8 cellular contexts compared by ENCODE assay signal in genomic region chr1:39491146-39491921, GRCh38. TPM values are rescaled to one million over a fixed set of nuclear protein-coding genes. Genes with fewer than 3 reads are reported as not detected.
DNase-seq lines count a peak whose midpoint lies in the region; ATAC-seq and TF ChIP-seq lines count a peak whose summit lies in the region.

TSS of gene BMP8A (plus strand) at chr1:39491636. CDS start at chr1:39491992, 356 bp downstream.

- peaks cover 11 to 19% (median 15%) of the 10 kb centered on the region in 3 donors for H3K36me3 ChIP-seq in tibial artery

- peak within 1 kb of the TSS; percentile 50 for H3K4me3 Mint-ChIP-seq in osteocyte (ENCODE audit: unreplicated experiment)

- H3K4me1 ChIP-seq in tibial artery, result peaks cover 0 to 18% (median 13%) of the 10 kb centered on the region in 4 donors

- H3K4me3 ChIP-seq in fibroblast of mammary gland (ENCODE audit: control insufficient read depth, low read depth, low read length) (peak within 1 kb of the TSS; percentile 6), tibial artery (peak within 1 kb of the TSS; percentile 41 to 48)

- H3K27ac Mint-ChIP-seq in osteocyte (ENCODE audit: unreplicated experiment), result no peak within 1 kb of the TSS

- no peaks in the 10 kb centered on the region for H3K9me3 Mint-ChIP-seq in osteocyte (ENCODE audit: unreplicated experiment)

- DNase-seq in AG08395 (ENCODE audit: low spot score) (peak; percentile 74), NOMO-1 treated with DMSO at 0.1 percent for 48 hours (lab: John Stamatoyannopoulos, UW; ENCODE audit: unreplicated experiment) (peak; percentile 57), activated T-cell treated with anti-CD3 and anti-CD28 coated beads for 48 hours (ENCODE audit: low read depth) (peak; percentile 70), fibroblast of mammary gland (ENCODE audit: low read depth) (no peak), osteocyte (ENCODE audit: extremely low spot score, unreplicated experiment) (no peak), tibial artery (peak in 1 of 2 donors; percentile 74)

- peaks cover 10% of the 10 kb centered on the region for H3K27me3 Mint-ChIP-seq in osteocyte (ENCODE audit: unreplicated experiment)

- H3K27me3 ChIP-seq in tibial artery, result peaks cover 0 to 29% of the 10 kb centered on the region in 2 donors

- peaks cover 7% of the 10 kb centered on the region for H3K36me3 Mint-ChIP-seq in osteocyte (ENCODE audit: unreplicated experiment)

- intact Hi-C loops in tibial artery (cut with DNase I; ENCODE audit: low total_unique reads), result no loop called here

- peak; percentile 74 for ATAC-seq in GM18867 (IDR thresholded peaks at IDR 0.05; ENCODE audit: unreplicated experiment)
- peak; percentile 87 for ATAC-seq in HG03280 (IDR thresholded peaks at IDR 0.05; ENCODE audit: unreplicated experiment)

- H3K27ac ChIP-seq in tibial artery, result no peak within 1 kb of the TSS

- no peak for TF ChIP-seq CTCF in fibroblast of mammary gland (conservative IDR thresholded peaks at IDR 0.05; ENCODE audit: control insufficient read depth, insufficient read depth, low read depth, low read length)
- TF ChIP-seq CTCF in osteocyte (IDR thresholded peaks at IDR 0.05), result no peak
- TF ChIP-seq CTCF in tibial artery (IDR thresholded peaks at IDR 0.05), result no peak

- no peaks in the 10 kb centered on the region for H3K9me3 ChIP-seq in tibial artery

- peaks cover 2% of the 10 kb centered on the region for H3K4me1 Mint-ChIP-seq in osteocyte (ENCODE audit: unreplicated experiment)

RNA-seq across cellular contexts. Expression of gene BMP8A, which starts in this region (rescaled TPM):
- total RNA-seq in osteocyte, result not detected in 2 replicates

Comparison
In these comparisons a context has a peak if more than half of its experiments do, and no peak if none do; other contexts are left out.
1. DNase-seq: peak in AG08395 (single experiment), NOMO-1 treated with DMSO at 0.1 percent for 48 hours (single experiment) and activated T-cell treated with anti-CD3 and anti-CD28 coated beads for 48 hours (single experiment); none in fibroblast of mammary gland (single experiment) and osteocyte (single experiment).